In the genomic region with DNA sequence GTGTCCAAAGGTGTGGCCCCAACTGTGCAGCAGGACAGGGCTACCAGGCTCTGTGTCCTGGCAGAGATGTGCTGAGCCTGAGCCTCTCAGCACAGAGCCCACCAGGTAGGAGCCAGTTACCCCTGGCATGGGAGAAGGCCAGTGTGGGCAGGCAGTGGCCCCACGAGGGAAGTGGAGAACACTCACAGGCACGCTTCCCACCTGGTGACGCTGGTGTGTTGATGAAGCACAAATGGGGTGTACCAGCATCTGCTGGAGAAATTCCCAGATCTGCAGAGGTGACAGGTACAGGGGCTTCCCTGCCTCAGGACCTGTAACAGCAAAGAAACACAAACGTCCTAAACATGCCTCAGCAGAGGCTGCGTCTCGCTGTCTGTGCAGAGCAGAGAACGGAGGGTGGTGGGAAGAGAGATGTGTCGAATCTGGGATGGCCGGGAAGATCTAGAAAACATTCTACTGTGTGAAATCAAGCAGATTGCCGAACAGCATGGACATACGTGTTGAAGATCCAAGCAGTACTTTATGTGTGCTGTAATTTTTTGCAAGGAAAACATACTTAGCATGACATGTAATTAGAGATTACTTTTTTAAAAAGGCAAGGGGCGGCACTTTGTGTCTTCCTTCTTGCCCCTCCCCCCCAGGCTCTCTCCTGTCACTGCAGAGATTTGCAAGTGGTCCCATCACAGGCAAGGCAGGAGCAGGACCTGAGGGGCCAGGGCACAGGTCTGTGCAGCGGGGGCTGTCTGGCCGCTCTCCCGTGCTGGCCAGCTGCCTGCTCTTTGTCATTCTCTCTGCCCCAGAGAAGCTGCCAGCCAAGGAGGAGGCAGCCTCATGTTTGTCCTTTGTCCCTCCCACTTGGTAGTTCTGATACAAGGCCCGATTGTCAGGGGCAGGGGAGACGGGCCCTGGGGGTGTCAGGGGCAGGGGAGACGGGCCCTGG, we compare ENCODE assay signal across 12 cellular contexts. TPM values are rescaled to one million over a fixed set of nuclear protein-coding genes. Genes with fewer than 3 reads are reported as not detected.
A peak's percentile ranks its signal among the peaks of the same experiment; 100 is the strongest.
DNase-seq lines count a peak whose midpoint lies in the region; ATAC-seq, FAIRE-seq and TF ChIP-seq lines count a peak whose summit lies in the region.
"Had no signal": no experiment of that assay in that cellular context is flagged by ENCODE, and none has a peak within 500 bp of the region (broad histone marks: within the 10 kb centered on the region; RNA-seq: fewer than 3 reads in every experiment).

No MANE protein-coding gene starts in this region.

- no peaks in the 10 kb centered on the region for H3K27me3 Mint-ChIP-seq in activated CD8-positive, alpha-beta T cell treated with anti-CD3 and anti-CD28 coated beads for 36 hours

- no peak for FAIRE-seq in endothelial cell of umbilical vein (lab: Jason Lieb, UNC)
- FAIRE-seq in GM12891 (lab: Jason Lieb, UNC): no peak

- intact Hi-C loops in endothelial cell of umbilical vein (cut with micrococcal nuclease): loop anchor here (1.0 to 5.0 kb wide), 2 partner anchors 13 to 60 kb away; no protein-coding TSS in a partner anchor
- intact Hi-C loops in thyroid gland (cut with DNase I): no loop called here
- intact Hi-C loops in activated CD8-positive, alpha-beta T cell treated with anti-CD3 and anti-CD28 coated beads for 36 hours (cut with micrococcal nuclease): no loop called here

- TF ChIP-seq CTCF in RWPE1 (conservative IDR thresholded peaks at IDR 0.05; ENCODE audit: low read depth) (no peak), endothelial cell of umbilical vein (IDR thresholded peaks at IDR 0.05; ENCODE audit: extremely low read depth in 1 of 2, insufficient read depth in 1 of 2, low read depth in 1 of 2, low read length in 2 of 2) (no peak), thyroid gland (IDR thresholded peaks at IDR 0.05) (no peak)
- no peak for TF ChIP-seq CTCF in activated CD8-positive, alpha-beta T cell treated with anti-CD3 and anti-CD28 coated beads for 36 hours (IDR thresholded peaks at IDR 0.05)

- no peak overlapping the region for H2AFZ ChIP-seq in endothelial cell of umbilical vein (ENCODE audit: low read depth, low read length)

- no peak for DNase-seq in RWPE1 (ENCODE audit: low spot score)
- DNase-seq in endothelial cell of umbilical vein (ENCODE audit: low read depth, low spot score): peak; percentile 81
- DNase-seq in medulla oblongata (ENCODE audit: extremely low spot score): peak; percentile 92
- DNase-seq in thyroid gland: peak; percentile 75 to 81
- DNase-seq in activated CD8-positive, alpha-beta T cell treated with anti-CD3 and anti-CD28 coated beads for 36 hours: no peak
- no peak for DNase-seq in GM12891 (ENCODE audit: insufficient read length, low spot score)
- DNase-seq in activated effector memory CD4-positive, alpha-beta T cell treated with anti-CD3 and anti-CD28 coated beads, Interleukin-2, amount 50 U/mL, for 16 hours: no peak
- no peak for DNase-seq in NCI-H1694 (lab: John Stamatoyannopoulos, UW)
- DNase-seq: activated CD4-positive, alpha-beta T cell treated with anti-CD3 and anti-CD28 coated beads, Interleukin-2, amount 50 U/mL, for 1 hour; DMS153; H9; NCI-H187 had no signal

- no peaks in the 10 kb centered on the region for H3K9me3 ChIP-seq in endothelial cell of umbilical vein (replicated peaks; ENCODE audit: control insufficient read depth, insufficient read depth, low read length)
- no peaks in the 10 kb centered on the region for H3K9me3 ChIP-seq in thyroid gland

- peaks cover 4 to 56% of the 10 kb centered on the region in 2 experiments for H3K36me3 ChIP-seq in endothelial cell of umbilical vein (ENCODE audit: control insufficient read depth in 2 of 2, extremely low read depth in 1 of 2, insufficient read depth in 2 of 2, low read length in 2 of 2)
- H3K36me3 ChIP-seq in thyroid gland: peaks cover 0 to 19% of the 10 kb centered on the region in 2 donors

- no peaks in the 10 kb centered on the region for H3K9me1 ChIP-seq in endothelial cell of umbilical vein (replicated peaks; ENCODE audit: control insufficient read depth, extremely low read depth, insufficient read depth, low read length)

- H3K4me1 Mint-ChIP-seq in activated CD8-positive, alpha-beta T cell treated with anti-CD3 and anti-CD28 coated beads for 36 hours (ENCODE audit: low read depth): no peaks in the 10 kb centered on the region

- no peaks in the 10 kb centered on the region for H3K27me3 ChIP-seq in endothelial cell of umbilical vein (ENCODE audit: control insufficient read depth in 2 of 2, insufficient read depth in 2 of 2, low read length in 2 of 2)
- no peaks in the 10 kb centered on the region for H3K27me3 ChIP-seq in thyroid gland

- H4K20me1 ChIP-seq in endothelial cell of umbilical vein (replicated peaks; ENCODE audit: control insufficient read depth, extremely low read depth, insufficient read depth, low read length): no peaks in the 10 kb centered on the region

- ATAC-seq in activated CD8-positive, alpha-beta T cell treated with anti-CD3 and anti-CD28 coated beads for 36 hours: no peak

- H3K9ac ChIP-seq in endothelial cell of umbilical vein (replicated peaks; ENCODE audit: extremely low read depth, insufficient read depth, low read length): peak overlapping the region; percentile 44

- H3K79me2 ChIP-seq in endothelial cell of umbilical vein (ENCODE audit: control insufficient read depth, insufficient read depth, low read length): peaks cover under 1% of the 10 kb centered on the region

- BruUV-seq in endothelial cell of umbilical vein (replicated peaks; lab: Mats Ljungman, UMichigan): no TSS peak

- whole genome bisulfite sequencing in thyroid gland, 2 donors: 37 to 53% methylated on average over 14 to 15 of the region's 18 CpGs

- POLR2A ChIA-PET in RWPE1 (lab: Yijun Ruan, JAX; ENCODE audit: low non-redundant PET): no interaction called here
- POLR2A ChIA-PET in endothelial cell of umbilical vein (lab: Charles Lee): interaction anchor here (1.2 kb wide), 1 partner anchor 18 kb away, joined by 3 read pairs; no protein-coding TSS in a partner anchor
- POLR2A ChIA-PET in activated CD8-positive, alpha-beta T cell treated with anti-CD3 and anti-CD28 coated beads for 36 hours (lab: Charles Lee): no interaction called here

- dilution Hi-C loops in endothelial cell of umbilical vein (cut with MboI; ENCODE audit: extremely low pct_ligation_motif_present, low sequenced_read_pairs): no loop called here

- H3K4me3 ChIP-seq in endothelial cell of umbilical vein (replicated peaks in 1 of 3; ENCODE audit: insufficient read depth in 1 of 3, low read depth in 1 of 3, low read length in 3 of 3): no peak overlapping the region
- no peak overlapping the region for H3K4me3 ChIP-seq in thyroid gland (replicated peaks in 1 of 3)

- CTCF ChIA-PET in RWPE1 (lab: Yijun Ruan, JAX) (interaction anchor here (0.8 to 1.6 kb wide), 4 partner anchors 8 to 100 kb away, joined by 4 read pairs; no protein-coding TSS in a partner anchor), endothelial cell of umbilical vein (lab: Charles Lee) (interaction anchor here (1.0 to 1.9 kb wide), 7 partner anchors 8 to 386 kb away, joined by 3 to 11 read pairs (median 6); a partner anchor contains a TSS)
- CTCF ChIA-PET in activated CD8-positive, alpha-beta T cell treated with anti-CD3 and anti-CD28 coated beads for 36 hours (lab: Charles Lee): interaction anchor here (0.8 to 1.3 kb wide), 2 partner anchors 8 to 128 kb away, joined by 3 to 7 read pairs; a partner anchor contains a TSS

- H3K36me3 Mint-ChIP-seq in activated CD8-positive, alpha-beta T cell treated with anti-CD3 and anti-CD28 coated beads for 36 hours (ENCODE audit: low read depth): peaks cover 1% of the 10 kb centered on the region

- peak overlapping the region; percentile 3 for H3K4me2 ChIP-seq in endothelial cell of umbilical vein (ENCODE audit: insufficient read depth, low read length)

- no peak overlapping the region for H3K27ac Mint-ChIP-seq in activated CD8-positive, alpha-beta T cell treated with anti-CD3 and anti-CD28 coated beads for 36 hours
- H3K27ac Mint-ChIP-seq: H9 had no signal

- TF ChIP-seq POLR2A in endothelial cell of umbilical vein (IDR thresholded peaks at IDR 0.05; ENCODE audit: low read depth, low read length): no peak
- TF ChIP-seq POLR2A in thyroid gland (IDR thresholded peaks at IDR 0.05): no peak
- no peak for TF ChIP-seq POLR2A in GM12891 (IDR thresholded peaks at IDR 0.05; ENCODE audit: low read depth, low read length)

- peak overlapping the region; percentile 92 for H3K27ac ChIP-seq in RWPE1
- H3K27ac ChIP-seq in endothelial cell of umbilical vein (ENCODE audit: insufficient read depth, low read depth, low read length): peak overlapping the region; percentile 82
- peak overlapping the region; percentile 81 to 88 (median 88) for H3K27ac ChIP-seq in thyroid gland

- no peaks in the 10 kb centered on the region for H3K9me3 Mint-ChIP-seq in activated CD8-positive, alpha-beta T cell treated with anti-CD3 and anti-CD28 coated beads for 36 hours
- H3K9me3 Mint-ChIP-seq: H9 had no signal

- H3K4me3 Mint-ChIP-seq in activated CD8-positive, alpha-beta T cell treated with anti-CD3 and anti-CD28 coated beads for 36 hours: no peak overlapping the region
- H3K4me3 Mint-ChIP-seq: H9 had no signal

- H3K4me1 ChIP-seq in endothelial cell of umbilical vein (ENCODE audit: control insufficient read depth, extremely low read depth, insufficient read depth, low read length) (peaks cover 27% of the 10 kb centered on the region), thyroid gland (peaks cover 32 to 46% of the 10 kb centered on the region in 2 donors)

RNA-seq across cellular contexts. Expression of a gene that starts 17.3 kb away (rescaled TPM):
- total RNA-seq in endothelial cell of umbilical vein (122 and 136 TPM in 2 replicates), thyroid gland (10 to 100 TPM; 50.2 to 92.7 (median 56.2) TPM)
- 110 and 111 TPM in 2 replicates for polyA plus RNA-seq in endothelial cell of umbilical vein
- 44.3 and 60.5 TPM in 2 replicates for polyA plus RNA-seq in endothelial cell of umbilical vein (2011; cell fraction: cytosol; rRNA removed)
- polyA plus RNA-seq in endothelial cell of umbilical vein (2011; cell fraction: nucleus; rRNA removed): 563 and 679 TPM in 2 replicates
- 54.9 and 77.2 TPM in 2 replicates for polyA plus RNA-seq in endothelial cell of umbilical vein (2012)
- polyA minus RNA-seq in endothelial cell of umbilical vein: 162 and 203 TPM in 2 replicates
- 11.3 TPM for polyA minus RNA-seq in endothelial cell of umbilical vein (2011; cell fraction: cytosol; rRNA and poly(A)+ RNA removed)
- polyA minus RNA-seq in endothelial cell of umbilical vein (2011; cell fraction: nucleus; rRNA and poly(A)+ RNA removed): 132 and 165 TPM in 2 replicates
- 10 to 100 TPM; 22.8 to 22.9 TPM for total RNA-seq in activated CD8-positive, alpha-beta T cell treated with anti-CD3 and anti-CD28 coated beads for 36 hours
- polyA plus RNA-seq in GM12891 (2012; ENCODE audit: low read depth, missing spikeins): 4.8 TPM

RNA-seq across cellular contexts. Expression of a gene that starts 43.3 kb away (rescaled TPM):
- total RNA-seq in endothelial cell of umbilical vein (45.9 and 46.4 TPM in 2 replicates), thyroid gland (10 to 100 TPM; 35.6 to 66.1 (median 63.5) TPM)
- 39.5 and 43.5 TPM in 2 replicates for polyA plus RNA-seq in endothelial cell of umbilical vein
- 24.8 and 32.2 TPM in 2 replicates for polyA plus RNA-seq in endothelial cell of umbilical vein (2011; cell fraction: cytosol; rRNA removed)
- 39.9 and 42.2 TPM in 2 replicates for polyA plus RNA-seq in endothelial cell of umbilical vein (2011; cell fraction: nucleus; rRNA removed)
- polyA plus RNA-seq in endothelial cell of umbilical vein (2012): 25.4 and 32.1 TPM in 2 replicates
- polyA minus RNA-seq in endothelial cell of umbilical vein: 20.7 and 20.9 TPM in 2 replicates
- polyA minus RNA-seq in endothelial cell of umbilical vein (2011; cell fraction: cytosol; rRNA and poly(A)+ RNA removed): 11.0 TPM
- polyA minus RNA-seq in endothelial cell of umbilical vein (2011; cell fraction: nucleus; rRNA and poly(A)+ RNA removed): 20.9 and 25.1 TPM in 2 replicates
- 10 to 100 TPM; 17.8 to 18.4 TPM for total RNA-seq in activated CD8-positive, alpha-beta T cell treated with anti-CD3 and anti-CD28 coated beads for 36 hours
- polyA plus RNA-seq in GM12891 (2012; ENCODE audit: low read depth, missing spikeins): 20.8 TPM

Comparison
In these comparisons a context has a peak if more than half of its experiments do, and no peak if none do; other contexts are left out.
1. DNase-seq: peak in endothelial cell of umbilical vein (single experiment), medulla oblongata (single experiment) and thyroid gland (2 of 2); none in RWPE1 (single experiment), activated CD8-positive, alpha-beta T cell treated with anti-CD3 and anti-CD28 coated beads for 36 hours (single experiment), GM12891 (single experiment), activated effector memory CD4-positive, alpha-beta T cell treated with anti-CD3 and anti-CD28 coated beads, Interleukin-2, amount 50 U/mL, for 16 hours (single experiment) and NCI-H1694 (single experiment).
2. Peak in every context shown above with its lines, with median percentiles within 50 percentile points of each other: H3K27ac ChIP-seq.